ENCODE assay signal across 19 cellular contexts in the genomic region with DNA sequence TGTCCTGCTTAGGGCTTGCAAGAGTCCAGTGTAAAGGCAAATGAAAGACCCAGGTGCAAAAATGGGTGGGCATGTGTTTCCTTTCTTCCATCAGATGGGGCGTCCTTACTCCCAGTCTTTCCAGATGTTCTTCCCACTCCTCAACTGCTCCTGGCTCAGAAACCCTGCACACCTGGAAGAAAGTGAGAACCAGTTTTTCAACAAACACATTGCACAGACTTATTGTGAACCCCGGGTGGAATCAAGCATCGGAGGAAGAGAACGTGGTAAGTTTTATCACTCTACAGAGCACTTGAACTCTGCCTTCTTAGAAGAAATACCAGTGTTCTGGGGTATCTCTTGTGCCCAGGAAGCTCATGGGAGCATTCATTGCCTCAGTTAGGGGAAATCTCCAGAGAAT.
"Had no signal": no experiment of that assay in that cellular context is flagged by ENCODE, and none has a peak within 500 bp of the region (broad histone marks: within the 10 kb centered on the region; RNA-seq: fewer than 3 reads in every experiment).

No MANE protein-coding gene starts in this region.

- DNase-seq: activated CD4-positive, alpha-beta T cell treated with anti-CD3 and anti-CD28 coated beads for 1 hour; activated effector memory CD4-positive, alpha-beta T cell treated with anti-CD3 and anti-CD28 coated beads, Interleukin-2, amount 50 U/mL, for 16 hours; activated T-cell treated with anti-CD3 and anti-CD28 coated beads, Interleukin-2, amount 50 U/mL, for 72 hours; effector CD4-positive, alpha-beta T cell; foreskin melanocyte; hypothalamus; kidney; left lung; naive B cell; right lobe of liver; SJCRH30; spleen; stimulated activated naive CD4-positive, alpha-beta T cell; T-helper 17 cell; trophoblast cell; WERI-Rb-1 had no signal

- H3K9me3 Mint-ChIP-seq: activated naive CD4-positive, alpha-beta T cell treated with anti-CD3 and anti-CD28 coated beads, Interleukin-2, amount 50 U/mL, for 24 hours; activated T-cell treated with anti-CD3 and anti-CD28 coated beads, Interleukin-2, amount 50 U/mL, for 72 hours; naive B cell; neural progenitor cell had no signal

- H3K27me3 ChIP-seq: left lung, neural progenitor cell, right lobe of liver, SJCRH30, spleen had no signal

- H3K27ac ChIP-seq: left lung, neural progenitor cell, right lobe of liver, SJCRH30, WERI-Rb-1 had no signal

- H3K4me3 Mint-ChIP-seq: activated naive CD4-positive, alpha-beta T cell treated with anti-CD3 and anti-CD28 coated beads, Interleukin-2, amount 50 U/mL, for 24 hours; activated T-cell treated with anti-CD3 and anti-CD28 coated beads, Interleukin-2, amount 50 U/mL, for 72 hours; naive B cell; neural progenitor cell; T-helper 17 cell had no signal

- H3K9ac ChIP-seq: neural progenitor cell had no signal

- H3K4me2 ChIP-seq: neural progenitor cell had no signal

- H2AFZ ChIP-seq: neural progenitor cell had no signal

- ATAC-seq: left lung, right lobe of liver, T-helper 17 cell had no signal

- H3K27ac Mint-ChIP-seq: activated naive CD4-positive, alpha-beta T cell treated with anti-CD3 and anti-CD28 coated beads, Interleukin-2, amount 50 U/mL, for 24 hours; activated T-cell treated with anti-CD3 and anti-CD28 coated beads, Interleukin-2, amount 50 U/mL, for 72 hours; naive B cell; neural progenitor cell; T-helper 17 cell had no signal

- H3K4me1 ChIP-seq: left lung, prostate gland, right lobe of liver, SJCRH30 had no signal

- H3K9me3 ChIP-seq: left lung, prostate gland, right lobe of liver, SJCRH30, spleen had no signal

- H3K36me3 ChIP-seq: left lung, neural progenitor cell, prostate gland, right lobe of liver, SJCRH30, spleen, WERI-Rb-1 had no signal

- H3K4me3 ChIP-seq: left lung, neural progenitor cell, prostate gland, right lobe of liver, SJCRH30, spleen had no signal

- H3K4me1 Mint-ChIP-seq: naive B cell had no signal

- H3K36me3 Mint-ChIP-seq: activated naive CD4-positive, alpha-beta T cell treated with anti-CD3 and anti-CD28 coated beads, Interleukin-2, amount 50 U/mL, for 24 hours; naive B cell; neural progenitor cell had no signal
